In the genomic region with DNA sequence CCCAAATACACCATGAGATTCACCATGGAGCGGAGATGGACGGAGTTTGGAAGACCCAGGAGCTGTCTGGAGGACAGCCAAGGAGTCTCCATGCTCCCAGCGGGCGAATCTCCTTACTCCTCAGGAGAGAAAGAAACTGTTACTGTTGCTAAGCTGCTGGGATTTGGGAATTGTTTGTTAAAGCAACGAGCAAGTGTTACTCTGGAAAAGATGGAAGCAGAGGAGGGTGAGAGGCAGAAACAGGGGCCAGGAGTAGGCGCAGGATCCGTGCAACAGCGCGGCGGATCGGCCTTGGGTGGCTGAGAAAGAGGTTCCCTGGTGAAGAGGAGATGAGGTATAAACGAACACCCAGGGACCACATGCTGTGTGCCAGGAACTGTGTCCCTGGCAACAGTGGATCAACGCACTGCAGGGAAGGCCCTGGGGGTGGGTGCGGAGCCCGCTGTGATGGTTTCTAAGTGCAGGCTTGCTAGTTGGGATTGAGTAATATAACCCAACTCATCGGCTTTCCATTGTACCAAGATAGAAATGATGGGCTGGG, we compare ENCODE assay signal across 23 cellular contexts.
"Had no signal": no experiment of that assay in that cellular context is flagged by ENCODE, and none has a peak within 500 bp of the region (broad histone marks: within the 10 kb centered on the region; RNA-seq: fewer than 3 reads in every experiment).

No MANE protein-coding gene starts in this region.

- DNase-seq: activated CD4-positive, alpha-beta T cell treated with anti-CD3 and anti-CD28 coated beads for 1 hour; activated CD4-positive, alpha-beta T cell treated with anti-CD3 and anti-CD28 coated beads, Interleukin-2, amount 50 U/mL, for 1 hour; activated CD8-positive, alpha-beta T cell treated with anti-CD3 and anti-CD28 coated beads, Interleukin-2, amount 10 ng/mL, durations not matched to agents 7 days and 5 days; activated naive CD4-positive, alpha-beta T cell; brain microvascular endothelial cell; caudate nucleus; dermis blood vessel endothelial cell; effector CD8-positive, alpha-beta T cell; erythroblast; foreskin melanocyte; glutamatergic neuron; left ventricle myocardium superior; mammary epithelial cell; stimulated activated CD4-positive, alpha-beta T cell treated with anti-CD3 and anti-CD28 coated beads, Interleukin-2, amount 100 ng/mL, for 48 hours; stimulated activated CD8-positive, alpha-beta memory T cell treated with anti-CD3 and anti-CD28 coated beads, Interleukin-4, amount 100 ng/mL, for 48 hours; stimulated activated naive B cell treated with anti-CD40 and anti-IgM and Interleukin-4, amounts not matched to agents 10 μg/mL and 1 μg/mL and 100 μg/mL, for 72 hours; T-helper 1 cell; testis; trophoblast cell; WERI-Rb-1 had no signal

- H3K27me3 ChIP-seq: adrenal gland, ascending aorta, brain microvascular endothelial cell, hepatocyte, testis had no signal

- H3K4me1 ChIP-seq: adrenal gland, ascending aorta, testis had no signal

- H3K36me3 ChIP-seq: adrenal gland, ascending aorta, brain microvascular endothelial cell, WERI-Rb-1 had no signal

- H3K4me3 ChIP-seq: adrenal gland, ascending aorta, hepatocyte, testis had no signal

- H3K9me3 ChIP-seq: adrenal gland, testis had no signal

- H3K27ac ChIP-seq: adrenal gland, ascending aorta, brain microvascular endothelial cell, hepatocyte, testis, WERI-Rb-1 had no signal

- ATAC-seq: activated CD8-positive, alpha-beta T cell treated with anti-CD3 and anti-CD28 coated beads, Interleukin-2, amount 10 ng/mL, durations not matched to agents 7 days and 5 days; left ventricle myocardium superior; stimulated activated naive B cell treated with anti-CD40 and anti-IgM and Interleukin-4, amounts not matched to agents 10 μg/mL and 1 μg/mL and 100 μg/mL, for 72 hours had no signal
